In the genomic region with DNA sequence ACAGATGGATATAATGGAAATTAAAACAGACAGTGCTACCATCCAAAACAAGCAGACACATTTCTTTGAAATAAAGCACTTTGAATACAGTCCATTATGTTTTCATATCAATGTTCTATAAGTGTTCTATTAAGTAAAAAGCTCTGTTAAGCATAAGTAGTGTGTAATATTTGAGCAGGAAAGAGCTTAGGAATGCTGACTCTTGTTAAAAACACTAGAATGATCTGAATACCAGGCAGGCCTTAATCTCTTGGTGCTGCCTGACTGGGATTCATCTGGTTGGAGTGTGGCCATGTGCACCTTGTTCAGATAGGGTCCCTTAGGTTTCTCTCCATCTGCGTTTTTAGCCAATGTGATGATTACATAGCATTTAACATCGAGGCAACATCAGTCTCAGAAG, we compare ENCODE assay signal across 25 cellular contexts.
"Had no signal": no experiment of that assay in that cellular context is flagged by ENCODE, and none has a peak within 500 bp of the region (broad histone marks: within the 10 kb centered on the region; RNA-seq: fewer than 3 reads in every experiment).

No MANE protein-coding gene starts in this region.

- H3K4me3 ChIP-seq: coronary artery, dorsolateral prefrontal cortex, heart left ventricle had no signal

- DNase-seq: activated CD4-positive, alpha-beta memory T cell treated with anti-CD3 and anti-CD28 coated beads for 36 hours; activated CD4-positive, alpha-beta T cell treated with anti-CD3 and anti-CD28 coated beads for 36 hours; activated CD4-positive, alpha-beta T cell treated with anti-CD3 and anti-CD28 coated beads, Interleukin-2, amount 10 ng/mL, durations not matched to agents 24 days and 14 days; activated CD4-positive, CD25-positive, alpha-beta regulatory T cell; activated CD4-positive, CD25-positive, alpha-beta regulatory T cell treated with anti-CD3 and anti-CD28 coated beads, Interleukin-2, amount 50 U/mL, for 72 hours; activated CD8-positive, alpha-beta memory T cell treated with anti-CD3 and anti-CD28 coated beads, Interleukin-2, amount 10 ng/mL, durations not matched to agents 7 days and 5 days; activated CD8-positive, alpha-beta memory T cell treated with anti-CD3 and anti-CD28 coated beads, Interleukin-2, amount 50 U/mL, for 4 hours; activated CD8-positive, alpha-beta T cell treated with anti-CD3 and anti-CD28 coated beads, Interleukin-2, amount 10 ng/mL, durations not matched to agents 7 days and 5 days; activated gamma-delta T cell; activated naive CD4-positive, alpha-beta T cell; activated naive CD4-positive, alpha-beta T cell treated with anti-CD3 and anti-CD28 coated beads, Interleukin-2, amount 10 ng/mL, durations not matched to agents 7 days and 5 days; activated T-cell treated with anti-CD3 and anti-CD28 coated beads, Interleukin-2, amount 50 U/mL, for 1 hour; activated T-cell treated with anti-CD3 and anti-CD28 coated beads, Interleukin-2, amount 50 U/mL, for 72 hours; amniotic stem cell; anterior cingulate cortex; brain microvascular endothelial cell; dorsolateral prefrontal cortex; effector memory CD4-positive, alpha-beta T cell; endodermal cell; heart left ventricle had no signal

- H3K27me3 ChIP-seq: brain microvascular endothelial cell, dorsolateral prefrontal cortex, heart left ventricle had no signal

- H3K4me1 ChIP-seq: heart left ventricle had no signal

- FAIRE-seq: astrocyte, bronchial epithelial cell, frontal cortex had no signal

- H3K36me3 ChIP-seq: brain microvascular endothelial cell, heart left ventricle had no signal

- ATAC-seq: activated CD4-positive, alpha-beta T cell treated with anti-CD3 and anti-CD28 coated beads for 36 hours; activated CD8-positive, alpha-beta memory T cell treated with anti-CD3 and anti-CD28 coated beads, Interleukin-2, amount 10 ng/mL, durations not matched to agents 7 days and 5 days; activated CD8-positive, alpha-beta T cell treated with anti-CD3 and anti-CD28 coated beads, Interleukin-2, amount 10 ng/mL, durations not matched to agents 7 days and 5 days; activated T-cell treated with anti-CD3 and anti-CD28 coated beads, Interleukin-2, amount 50 U/mL, for 72 hours; esophagus mucosa; heart left ventricle had no signal

- H3K27ac ChIP-seq: brain microvascular endothelial cell, coronary artery, dorsolateral prefrontal cortex, heart left ventricle had no signal
